Comparison of ENCODE assay signal across 21 cellular contexts in the genomic region with DNA sequence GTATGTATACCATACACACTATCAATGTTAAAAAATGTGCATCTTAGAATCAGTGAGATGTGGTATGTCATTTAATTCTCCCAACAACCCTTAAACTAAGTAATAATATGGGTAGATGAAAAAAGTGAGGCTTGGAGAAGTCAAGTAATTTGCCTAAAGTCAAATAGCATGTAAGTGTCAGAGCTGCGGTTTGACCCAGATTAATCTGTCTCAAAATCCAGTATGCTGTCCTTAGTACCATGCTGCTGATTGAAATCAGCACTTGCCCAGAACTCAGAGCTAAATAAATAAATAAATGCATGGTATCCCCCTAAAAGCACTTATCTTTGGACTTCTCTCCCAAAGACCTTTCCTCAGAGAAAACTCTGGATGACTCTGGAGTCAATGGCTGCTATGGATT.
"Had no signal": no experiment of that assay in that cellular context is flagged by ENCODE, and none has a peak within 500 bp of the region (broad histone marks: within the 10 kb centered on the region; RNA-seq: fewer than 3 reads in every experiment).

No MANE protein-coding gene starts in this region.

- FAIRE-seq: endothelial cell of umbilical vein, frontal cortex, kidney had no signal

- ATAC-seq: foreskin keratinocyte; gastroesophageal sphincter; heart left ventricle; left cardiac atrium; left lung; left ventricle myocardium superior; lower lobe of right lung; naive thymus-derived CD4-positive, alpha-beta T cell had no signal

- H3K9me3 Mint-ChIP-seq: dendritic cell treated with granulocyte-macrophage colony-stimulating factor and Interleukin-4, amounts not matched to agents 40 ng/mL and 50 ng/mL, for 4 days; mesothelial cell of epicardium had no signal

- DNase-seq: colonic mucosa; cortex of kidney; effector CD8-positive, alpha-beta T cell; foreskin keratinocyte; heart left ventricle; hypothalamus; islet precursor cell; kidney; left cardiac atrium; left lung; left ventricle myocardium superior; lower lobe of right lung; mesenchymal stem cell; naive thymus-derived CD4-positive, alpha-beta T cell had no signal

- H3K36me3 Mint-ChIP-seq: immature natural killer cell, mesothelial cell of epicardium had no signal

- H3K27ac Mint-ChIP-seq: dendritic cell treated with granulocyte-macrophage colony-stimulating factor and Interleukin-4, amounts not matched to agents 40 ng/mL and 50 ng/mL, for 4 days; immature natural killer cell; mesothelial cell of epicardium; naive thymus-derived CD4-positive, alpha-beta T cell had no signal

- H3K4me3 Mint-ChIP-seq: dendritic cell treated with granulocyte-macrophage colony-stimulating factor and Interleukin-4, amounts not matched to agents 40 ng/mL and 50 ng/mL, for 4 days; mesothelial cell of epicardium; naive thymus-derived CD4-positive, alpha-beta T cell had no signal

- H3K27me3 Mint-ChIP-seq: naive thymus-derived CD4-positive, alpha-beta T cell had no signal

- H3K9me3 ChIP-seq: colonic mucosa, esophagus muscularis mucosa, gastroesophageal sphincter, heart left ventricle, left lung, lower lobe of right lung had no signal
